ENCODE assay signal across 23 cellular contexts in genomic region chr10:115936926-115937755, GRCh38.
A peak's percentile ranks its signal among the peaks of the same experiment; 100 is the strongest.
DNase-seq lines count a peak whose midpoint lies in the region; ATAC-seq, FAIRE-seq and TF ChIP-seq lines count a peak whose summit lies in the region.
"Had no signal": no experiment of that assay in that cellular context is flagged by ENCODE, and none has a peak within 500 bp of the region (broad histone marks: within the 10 kb centered on the region; RNA-seq: fewer than 3 reads in every experiment).

No MANE protein-coding gene starts in this region.

- no peak overlapping the region for H3K4me3 Mint-ChIP-seq in MCF 10A (ENCODE audit: unreplicated experiment)
- H3K4me3 Mint-ChIP-seq: activated naive CD4-positive, alpha-beta T cell treated with anti-CD3 and anti-CD28 coated beads for 36 hours; GM23338; neural crest cell had no signal

- DNase-seq in MCF 10A (ENCODE audit: unreplicated experiment) (peak; percentile 30), breast epithelium (ENCODE audit: low spot score in 2 of 2) (no peak), amniotic epithelial cell (ENCODE audit: low read depth) (peak; percentile 9), foreskin fibroblast (peak; percentile 56 to 75), urothelium cell line (ENCODE audit: low spot score) (peak; percentile 35), HK-2 (ENCODE audit: unreplicated experiment) (no peak), foreskin melanocyte (no peak)
- DNase-seq: activated CD4-positive, alpha-beta T cell treated with anti-CD3 and anti-CD28 coated beads for 48 hours; activated CD8-positive, alpha-beta memory T cell treated with anti-CD3 and anti-CD28 coated beads, Interleukin-2, amount 50 U/mL, for 48 hours; activated naive CD4-positive, alpha-beta T cell treated with anti-CD3 and anti-CD28 coated beads for 36 hours; effector memory CD4-positive, alpha-beta T cell; gastrocnemius medialis; mesendoderm; NCI-H2029; NCI-H510A treated with DMSO at 0.1 percent for 48 hours had no signal

- TF ChIP-seq CTCF in MCF 10A (IDR thresholded peaks at IDR 0.05; ENCODE audit: unreplicated experiment) (no peak), breast epithelium (IDR thresholded peaks at IDR 0.05) (no peak), foreskin fibroblast (IDR thresholded peaks at IDR 0.05; ENCODE audit: low read depth, low read length) (no peak)

- no peak for TF ChIP-seq POLR2A in breast epithelium (IDR thresholded peaks at IDR 0.05)

- CTCF ChIA-PET in MCF 10A (lab: Yijun Ruan, JAX), result interaction anchor here (0.8 kb wide), 2 partner anchors 12 to 241 kb away, joined by 3 read pairs; no protein-coding TSS in a partner anchor

- H3K9me3 Mint-ChIP-seq in MCF 10A (ENCODE audit: unreplicated experiment), result no peaks in the 10 kb centered on the region
- H3K9me3 Mint-ChIP-seq: GM23338, neural crest cell had no signal

- H3K27ac Mint-ChIP-seq in MCF 10A (ENCODE audit: low read depth, unreplicated experiment), result no peak overlapping the region
- H3K27ac Mint-ChIP-seq: activated naive CD4-positive, alpha-beta T cell treated with anti-CD3 and anti-CD28 coated beads for 36 hours; brain; GM23338 had no signal

- no peak overlapping the region for H3K27ac ChIP-seq in breast epithelium
- H3K27ac ChIP-seq: 22Rv1, gastrocnemius medialis, right atrium auricular region had no signal

- H3K27me3 Mint-ChIP-seq in MCF 10A (ENCODE audit: insufficient read depth, unreplicated experiment), result no peaks in the 10 kb centered on the region

- H3K4me1 Mint-ChIP-seq in MCF 10A (ENCODE audit: insufficient read depth, unreplicated experiment), result peaks cover 12% of the 10 kb centered on the region
- H3K4me1 Mint-ChIP-seq: neural crest cell had no signal

- ATAC-seq in GM18502 (IDR thresholded peaks at IDR 0.05; ENCODE audit: poor library complexity, unreplicated experiment), result no peak
- ATAC-seq: gastrocnemius medialis, GM23338 had no signal

- H3K36me3 Mint-ChIP-seq in MCF 10A (ENCODE audit: insufficient read depth, unreplicated experiment), result no peaks in the 10 kb centered on the region
- H3K36me3 Mint-ChIP-seq: brain had no signal

- H3K9me3 ChIP-seq in breast epithelium, result no peaks in the 10 kb centered on the region
- H3K9me3 ChIP-seq: gastrocnemius medialis, right atrium auricular region had no signal

- H3K4me3 ChIP-seq in breast epithelium (no peak overlapping the region), foreskin fibroblast (ENCODE audit: low read depth in 1 of 2, low read length in 2 of 2) (no peak overlapping the region)
- H3K4me3 ChIP-seq: gastrocnemius medialis, GM23338, right atrium auricular region had no signal

- H3K36me3 ChIP-seq in breast epithelium, result no peaks in the 10 kb centered on the region
- H3K36me3 ChIP-seq: gastrocnemius medialis, right atrium auricular region had no signal

- POLR2A ChIA-PET in MCF 10A (lab: Yijun Ruan, JAX), result no interaction called here

- no peaks in the 10 kb centered on the region for H3K4me1 ChIP-seq in breast epithelium
- H3K4me1 ChIP-seq: gastrocnemius medialis, right atrium auricular region had no signal

- no TSS peak for BruUV-seq in MCF 10A (replicated peaks; lab: Mats Ljungman, UMichigan)

- FAIRE-seq in urothelium cell line (lab: Jason Lieb, UNC), result peak; percentile 46
- FAIRE-seq: G401.6, GM12892 had no signal

- intact Hi-C loops in MCF 10A (cut with micrococcal nuclease), result no loop called here
- intact Hi-C loops in breast epithelium (cut with DNase I; ENCODE audit: low total_unique reads), result no loop called here

- no peaks in the 10 kb centered on the region for H3K27me3 ChIP-seq in breast epithelium
- H3K27me3 ChIP-seq: gastrocnemius medialis, right atrium auricular region had no signal

Comparison
In these comparisons a context has a peak if more than half of its experiments do, and no peak if none do; other contexts are left out.
1. DNase-seq: peak in MCF 10A (single experiment), amniotic epithelial cell (single experiment), foreskin fibroblast (2 of 2) and urothelium cell line (single experiment); none in breast epithelium (0 of 2), HK-2 (single experiment) and foreskin melanocyte (single experiment).